23 cellular contexts compared by ENCODE assay signal in the genomic region with DNA sequence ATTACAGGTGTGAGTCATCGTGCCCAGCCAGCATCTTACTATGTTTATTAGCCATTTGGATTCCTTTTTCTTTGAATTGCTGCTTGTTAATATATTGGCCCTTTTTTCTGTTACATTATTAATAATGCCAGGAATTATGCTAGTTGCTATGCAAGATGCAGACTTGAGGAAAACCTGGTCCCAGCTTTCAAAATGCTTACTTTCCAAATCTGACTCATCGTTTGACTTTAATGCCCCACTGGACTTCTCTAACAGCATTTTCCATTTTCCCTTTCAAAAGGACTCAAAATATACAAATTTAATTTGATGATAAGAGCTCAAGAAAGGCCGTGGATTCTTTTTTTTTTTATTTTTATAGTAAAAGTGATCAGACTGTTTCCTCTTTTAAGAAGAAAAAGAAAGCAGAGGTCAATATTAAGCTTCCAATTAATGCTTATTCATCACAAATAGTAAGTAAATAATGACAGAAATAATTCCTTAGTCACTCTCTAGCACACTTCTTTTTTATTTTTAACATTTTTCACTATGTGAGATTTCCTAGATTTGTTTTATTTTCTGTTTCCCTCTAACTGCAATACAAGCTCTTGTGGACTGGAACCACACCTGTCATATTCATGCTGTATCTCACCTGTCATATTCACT.
DNase-seq lines count a peak whose midpoint lies in the region; ATAC-seq and TF ChIP-seq lines count a peak whose summit lies in the region.
"Had no signal": no experiment of that assay in that cellular context is flagged by ENCODE, and none has a peak within 500 bp of the region (broad histone marks: within the 10 kb centered on the region; RNA-seq: fewer than 3 reads in every experiment).

No MANE protein-coding gene starts in this region.

- H3K36me3 Mint-ChIP-seq in brain (peaks cover 39% of the 10 kb centered on the region), memory B cell (peaks cover 15% of the 10 kb centered on the region)
- H3K36me3 Mint-ChIP-seq: natural killer cell had no signal

- peak overlapping the region; percentile 89 for H3K4me2 ChIP-seq in MM.1S (ENCODE audit: low read depth, low read length)

- H3K4me1 Mint-ChIP-seq in brain (peaks cover 40% of the 10 kb centered on the region), memory B cell (peaks cover 17% of the 10 kb centered on the region)

- no peak for TF ChIP-seq POLR2A in spleen (IDR thresholded peaks at IDR 0.05)

- 76 to 87% (median 77%) methylated on average over 3 of the region's 3 CpGs for WGBS in spleen, 5 donors

- H3K27me3 Mint-ChIP-seq in brain (no peaks in the 10 kb centered on the region), memory B cell (no peaks in the 10 kb centered on the region)
- H3K27me3 Mint-ChIP-seq: activated naive CD8-positive, alpha-beta T cell treated with anti-CD3 and anti-CD28 coated beads for 36 hours; CD4-positive, alpha-beta memory T cell; T-cell had no signal

- no peak for ATAC-seq in memory B cell (ENCODE audit: low read depth)
- no peak for ATAC-seq in HG03457 (IDR thresholded peaks at IDR 0.05; ENCODE audit: unreplicated experiment)
- ATAC-seq: HCT116, lower lobe of right lung, natural killer cell, T-cell had no signal

- intact Hi-C loops in spleen (cut with DNase I; ENCODE audit: low total_unique reads), result no loop called here

- H3K36me3 ChIP-seq in MM.1S (replicated peaks; ENCODE audit: insufficient read depth, low read length) (no peaks in the 10 kb centered on the region), spleen (no peaks in the 10 kb centered on the region)
- H3K36me3 ChIP-seq: lower lobe of right lung, stomach, tibial artery had no signal

- H3K9me3 Mint-ChIP-seq in brain, result peaks cover 0 to 11% (median 7%) of the 10 kb centered on the region in 5 experiments
- peaks cover 1% of the 10 kb centered on the region for H3K9me3 Mint-ChIP-seq in memory B cell
- H3K9me3 Mint-ChIP-seq: natural killer cell, T-cell had no signal

- no peaks in the 10 kb centered on the region for H3K9me2 ChIP-seq in MM.1S (replicated peaks; ENCODE audit: insufficient read depth, low read length)

- H4K20me1 ChIP-seq in MM.1S (ENCODE audit: insufficient read depth, low read length), result no peaks in the 10 kb centered on the region

- H3K9me3 ChIP-seq in MM.1S (replicated peaks; ENCODE audit: insufficient read depth, low read length), result no peaks in the 10 kb centered on the region
- peaks cover 0 to 22% (median 14%) of the 10 kb centered on the region in 8 donors for H3K9me3 ChIP-seq in spleen
- H3K9me3 ChIP-seq: tibial artery had no signal

- H3K27me3 ChIP-seq in MM.1S (replicated peaks; ENCODE audit: insufficient read depth, low read length) (no peaks in the 10 kb centered on the region), spleen (replicated peaks in 1 of 7) (no peaks in the 10 kb centered on the region)
- H3K27me3 ChIP-seq: stomach, tibial artery had no signal

- H3K27ac ChIP-seq in MM.1S (ENCODE audit: low read length) (peak overlapping the region; percentile 64; the same call in 1 of the 2 replicates), spleen (no peak overlapping the region)
- H3K27ac ChIP-seq: 22Rv1, lower lobe of right lung, stomach, tibial artery had no signal

- H3K4me1 ChIP-seq in MM.1S (ENCODE audit: low read length), result peaks cover 17% of the 10 kb centered on the region
- peaks cover 0 to 7% (median 0%) of the 10 kb centered on the region in 6 donors for H3K4me1 ChIP-seq in spleen
- H3K4me1 ChIP-seq: lower lobe of right lung, stomach had no signal

- no peak for TF ChIP-seq CTCF in MM.1S (IDR thresholded peaks at IDR 0.05; ENCODE audit: low read length)
- no peak for TF ChIP-seq CTCF in brain (conservative IDR thresholded peaks at IDR 0.05)
- TF ChIP-seq CTCF in spleen (IDR thresholded peaks at IDR 0.05 in 8 of 11, conservative IDR thresholded peaks at IDR 0.05 in 3 of 11), result no peak

- H3K4me3 ChIP-seq in MM.1S (ENCODE audit: low read length) (peak overlapping the region; percentile 39), spleen (no peak overlapping the region)
- H3K4me3 ChIP-seq: lower lobe of right lung, stomach, tibial artery had no signal

- H2AFZ ChIP-seq in MM.1S (ENCODE audit: low read length), result peak overlapping the region; percentile 42; the same call in 1 of the 2 replicates

- no peak overlapping the region for H3K4me3 Mint-ChIP-seq in brain
- peak overlapping the region; percentile 64 for H3K4me3 Mint-ChIP-seq in memory B cell
- H3K4me3 Mint-ChIP-seq: activated naive CD8-positive, alpha-beta T cell treated with anti-CD3 and anti-CD28 coated beads for 36 hours; CD4-positive, alpha-beta memory T cell; natural killer cell; T-cell had no signal

- H3K79me2 ChIP-seq in MM.1S (ENCODE audit: low read length), result no peaks in the 10 kb centered on the region

- 0 out of 2 replicates have a peak, but pooled peaks cover 6% of the 10 kb centered on the region for H3F3A ChIP-seq in MM.1S (ENCODE audit: insufficient read depth, low read length)

- H3K9ac ChIP-seq in MM.1S (ENCODE audit: low read length), result peak overlapping the region; percentile 36; the same call in 1 of the 2 replicates

- peak; percentile 29 for DNase-seq in DMS53 (lab: John Stamatoyannopoulos, UW)
- no peak for DNase-seq in DMS53 treated with DMSO at 0.1 percent for 48 hours (lab: John Stamatoyannopoulos, UW; ENCODE audit: unreplicated experiment)
- no peak for DNase-seq in MM.1S
- DNase-seq in memory B cell (ENCODE audit: low spot score in 2 of 2), result no peak
- no peak for DNase-seq in NCI-H226
- DNase-seq in spleen, result no peak
- DNase-seq: activated CD4-positive, CD25-positive, alpha-beta regulatory T cell treated with anti-CD3 and anti-CD28 coated beads, Interleukin-2, amount 50 U/mL, for 72 hours; activated effector memory CD4-positive, alpha-beta T cell treated with anti-CD3 and anti-CD28 coated beads, Interleukin-2, amount 50 U/mL, for 16 hours; activated naive CD8-positive, alpha-beta T cell treated with anti-CD3 and anti-CD28 coated beads for 36 hours; activated T-cell treated with anti-CD3 and anti-CD28 coated beads, Interleukin-2, amount 50 U/mL, for 1 hour; CD4-positive, alpha-beta memory T cell; lower lobe of right lung; natural killer cell; NCI-H1105; NCI-H1930; occipital lobe; stomach; T-cell; tibial artery had no signal

- H3K27ac Mint-ChIP-seq in brain (peak overlapping the region in 3 of 5 experiments; percentile 29 to 57 (median 56)), memory B cell (peak overlapping the region; percentile 86)
- H3K27ac Mint-ChIP-seq: activated naive CD8-positive, alpha-beta T cell treated with anti-CD3 and anti-CD28 coated beads for 36 hours; natural killer cell; T-cell had no signal
